ENCODE assay signal across 15 cellular contexts in the genomic region with DNA sequence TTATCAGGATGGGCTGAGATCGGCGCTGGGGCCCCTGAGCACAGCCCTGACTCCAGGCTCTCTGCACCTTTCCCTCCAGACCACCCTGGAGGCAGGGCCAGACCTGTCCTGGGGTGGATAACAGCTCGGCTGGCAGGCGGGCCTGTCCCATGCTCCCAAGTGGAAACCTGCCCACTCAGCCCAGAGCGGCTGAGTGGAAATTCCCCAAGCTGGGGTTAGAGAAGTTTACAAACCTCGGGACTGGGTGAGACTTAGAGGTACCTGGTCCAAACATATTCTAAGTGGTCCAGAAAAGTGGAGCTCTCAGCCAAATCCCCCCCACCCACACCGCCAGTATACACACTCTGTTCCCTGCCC. TPM values are rescaled to one million over a fixed set of nuclear protein-coding genes. Genes with fewer than 3 reads are reported as not detected.
A peak's percentile ranks its signal among the peaks of the same experiment; 100 is the strongest.
DNase-seq lines count a peak whose midpoint lies in the region; ATAC-seq and TF ChIP-seq lines count a peak whose summit lies in the region.
"Had no signal": no experiment of that assay in that cellular context is flagged by ENCODE, and none has a peak within 500 bp of the region (broad histone marks: within the 10 kb centered on the region; RNA-seq: fewer than 3 reads in every experiment).

No MANE protein-coding gene starts in this region.

- H3K4me1 ChIP-seq in Peyer's patch (peaks cover 0 to 35% (median 14%) of the 10 kb centered on the region in 4 donors), SK-N-SH (ENCODE audit: control insufficient read depth in 1 of 2, insufficient read depth in 2 of 2, low read depth in 1 of 2, low read length in 1 of 2) (peaks cover 0 to 6% of the 10 kb centered on the region in 2 experiments; a peak in 2 of 4 replicates)
- H3K4me1 ChIP-seq: HAP-1 had no signal

- no peak overlapping the region for H3K4me3 ChIP-seq in Peyer's patch
- H3K4me3 ChIP-seq in SK-N-SH (ENCODE audit: low read depth in 2 of 2, low read length in 1 of 2), result no peak overlapping the region
- H3K4me3 ChIP-seq: HAP-1, suprapubic skin had no signal

- H3K9me3 Mint-ChIP-seq in T-helper 1 cell treated with Interleukin-12 subunit alpha and Interleukin-12 subunit beta and Interleukin-4 antibody, amounts not matched to agents 30 μg/mL and 1 μg/mL, for 36 hours, result no peaks in the 10 kb centered on the region
- no peaks in the 10 kb centered on the region for H3K9me3 Mint-ChIP-seq in stimulated activated naive B cell treated with anti-CD40 and anti-IgM and Interleukin-4, amounts not matched to agents 10 μg/mL and 1 μg/mL and 100 μg/mL, for 72 hours
- H3K9me3 Mint-ChIP-seq: activated CD4-positive, alpha-beta T cell treated with anti-CD3 and anti-CD28 coated beads, Interleukin-2, amount 10 ng/mL, durations not matched to agents 7 days and 5 days had no signal

- H3K27ac ChIP-seq in Peyer's patch (peak overlapping the region; percentile 26 to 60 (median 43)), SK-N-SH (ENCODE audit: low read depth in 2 of 2, low read length in 1 of 2) (no peak overlapping the region)
- H3K27ac ChIP-seq: 22Rv1, suprapubic skin had no signal

- H2AFZ ChIP-seq in SK-N-SH (ENCODE audit: low read depth), result no peak overlapping the region

- no peak for TF ChIP-seq EP300 in SK-N-SH (IDR thresholded peaks at IDR 0.05; ENCODE audit: borderline replicate concordance in 1 of 2, low read depth in 1 of 2, low read length in 1 of 2)

- ATAC-seq in stimulated activated naive B cell treated with anti-CD40 and anti-IgM and Interleukin-4, amounts not matched to agents 10 μg/mL and 1 μg/mL and 100 μg/mL, for 72 hours (replicated peaks), result peak; percentile 8 to 14

- peak overlapping the region; percentile 90 for H3K27ac Mint-ChIP-seq in T-helper 1 cell treated with Interleukin-12 subunit alpha and Interleukin-12 subunit beta and Interleukin-4 antibody, amounts not matched to agents 30 μg/mL and 1 μg/mL, for 36 hours
- H3K27ac Mint-ChIP-seq in stimulated activated naive B cell treated with anti-CD40 and anti-IgM and Interleukin-4, amounts not matched to agents 10 μg/mL and 1 μg/mL and 100 μg/mL, for 72 hours, result peak overlapping the region; percentile 93

- no peak for TF ChIP-seq RAD21 in SK-N-SH (IDR thresholded peaks at IDR 0.05; ENCODE audit: low read length)

- no peaks in the 10 kb centered on the region for H3K27me3 Mint-ChIP-seq in T-helper 1 cell treated with Interleukin-12 subunit alpha and Interleukin-12 subunit beta and Interleukin-4 antibody, amounts not matched to agents 30 μg/mL and 1 μg/mL, for 36 hours (ENCODE audit: low read depth)
- H3K27me3 Mint-ChIP-seq in stimulated activated naive B cell treated with anti-CD40 and anti-IgM and Interleukin-4, amounts not matched to agents 10 μg/mL and 1 μg/mL and 100 μg/mL, for 72 hours, result peaks cover 18 to 22% of the 10 kb centered on the region in 2 donors
- H3K27me3 Mint-ChIP-seq: progenitor cell of endocrine pancreas had no signal

- no peaks in the 10 kb centered on the region for H4K20me1 ChIP-seq in SK-N-SH (ENCODE audit: insufficient read depth)

- H3K27me3 ChIP-seq in Peyer's patch, result no peaks in the 10 kb centered on the region
- H3K27me3 ChIP-seq in SK-N-SH (ENCODE audit: insufficient read depth), result peaks cover 9% of the 10 kb centered on the region; the same call in 1 of the 2 replicates

- H3K36me3 Mint-ChIP-seq in T-helper 1 cell treated with Interleukin-12 subunit alpha and Interleukin-12 subunit beta and Interleukin-4 antibody, amounts not matched to agents 30 μg/mL and 1 μg/mL, for 36 hours (ENCODE audit: low read depth), result no peaks in the 10 kb centered on the region
- H3K36me3 Mint-ChIP-seq in stimulated activated naive B cell treated with anti-CD40 and anti-IgM and Interleukin-4, amounts not matched to agents 10 μg/mL and 1 μg/mL and 100 μg/mL, for 72 hours, result no peaks in the 10 kb centered on the region

- H3K9me3 ChIP-seq in Peyer's patch, result no peaks in the 10 kb centered on the region
- no peaks in the 10 kb centered on the region for H3K9me3 ChIP-seq in SK-N-SH
- H3K9me3 ChIP-seq: HAP-1, suprapubic skin had no signal

- no peak overlapping the region for H3K9ac ChIP-seq in SK-N-SH

- no peaks in the 10 kb centered on the region for H3F3A ChIP-seq in SK-N-SH (replicated peaks; ENCODE audit: insufficient read depth)

- H3K4me1 Mint-ChIP-seq in T-helper 1 cell treated with Interleukin-12 subunit alpha and Interleukin-12 subunit beta and Interleukin-4 antibody, amounts not matched to agents 30 μg/mL and 1 μg/mL, for 36 hours (ENCODE audit: low read depth), result peaks cover 61% of the 10 kb centered on the region
- H3K4me1 Mint-ChIP-seq in stimulated activated naive B cell treated with anti-CD40 and anti-IgM and Interleukin-4, amounts not matched to agents 10 μg/mL and 1 μg/mL and 100 μg/mL, for 72 hours, result peaks cover 45 to 67% of the 10 kb centered on the region in 2 donors

- peak overlapping the region; percentile 7 for H3K4me3 Mint-ChIP-seq in T-helper 1 cell treated with Interleukin-12 subunit alpha and Interleukin-12 subunit beta and Interleukin-4 antibody, amounts not matched to agents 30 μg/mL and 1 μg/mL, for 36 hours
- H3K4me3 Mint-ChIP-seq in stimulated activated naive B cell treated with anti-CD40 and anti-IgM and Interleukin-4, amounts not matched to agents 10 μg/mL and 1 μg/mL and 100 μg/mL, for 72 hours, result peak overlapping the region; percentile 41 to 65
- H3K4me3 Mint-ChIP-seq: activated CD4-positive, alpha-beta T cell treated with anti-CD3 and anti-CD28 coated beads, Interleukin-2, amount 10 ng/mL, durations not matched to agents 7 days and 5 days had no signal

- no peak for TF ChIP-seq POLR2A in Peyer's patch (IDR thresholded peaks at IDR 0.05)

- no peak overlapping the region for H3K4me2 ChIP-seq in SK-N-SH

- CTCF ChIA-PET in SK-N-SH (lab: Yijun Ruan, JAX), result interaction anchor here (1.4 to 25.9 kb wide), 2 partner anchors 117 to 224 kb away, joined by 5 to 481 read pairs; no protein-coding TSS in a partner anchor

- 76% methylated on average over 4 of the region's 7 CpGs for WGBS in SK-N-SH (ENCODE audit: low lambda C conversion rate)

- no peaks in the 10 kb centered on the region for H3K9me2 ChIP-seq in SK-N-SH

- H3K36me3 ChIP-seq in Peyer's patch, result no peaks in the 10 kb centered on the region
- H3K36me3 ChIP-seq in SK-N-SH (replicated peaks in 1 of 2; ENCODE audit: control insufficient read depth in 1 of 2, insufficient read depth in 2 of 2, low read length in 1 of 2), result no peaks in the 10 kb centered on the region
- H3K36me3 ChIP-seq: HAP-1, suprapubic skin had no signal

- no peak for TF ChIP-seq CTCF in Peyer's patch (IDR thresholded peaks at IDR 0.05)
- no peak for TF ChIP-seq CTCF in SK-N-SH (IDR thresholded peaks at IDR 0.05)

- POLR2A ChIA-PET in SK-N-SH (lab: Yijun Ruan, JAX), result no interaction called here

- H3K79me2 ChIP-seq in SK-N-SH (ENCODE audit: insufficient read depth), result no peaks in the 10 kb centered on the region

- DNase-seq in T-helper 1 cell (no peak), Peyer's patch (peak; percentile 16 to 47 (median 45)), glomerular visceral epithelial cell (ENCODE audit: extremely low spot score) (peak; percentile 8), dedifferentiated amniotic fluid mesenchymal stem cell (ENCODE audit: extremely low spot score) (no peak), SK-N-SH (no peak), HK-2 (ENCODE audit: unreplicated experiment) (no peak)
- no peak for DNase-seq in stimulated activated naive B cell treated with anti-CD40 and anti-IgM and Interleukin-4, amounts not matched to agents 10 μg/mL and 1 μg/mL and 100 μg/mL, for 72 hours
- DNase-seq: NCI-H1436, NCI-H82 had no signal

TF ChIP-seq in SK-N-SH, 30 proteins besides CTCF, POLR2A, EP300 and RAD21:
- no peak for TF ChIP-seq SIN3A (IDR thresholded peaks at IDR 0.05; ENCODE audit: borderline replicate concordance, low read depth, low read length)
- no peak for TF ChIP-seq NRF1 (IDR thresholded peaks at IDR 0.05; ENCODE audit: low read depth, low read length)
- no peak for TF ChIP-seq RXRA (IDR thresholded peaks at IDR 0.05; ENCODE audit: borderline replicate concordance, low read depth)
- no peak for TF ChIP-seq ELF1 (IDR thresholded peaks at IDR 0.05)
- TF ChIP-seq SMC3 (IDR thresholded peaks at IDR 0.05; ENCODE audit: low read depth, low read length), result no peak
- no peak for TF ChIP-seq POLR2AphosphoS5 (IDR thresholded peaks at IDR 0.05; ENCODE audit: low read depth, low read length)
- TF ChIP-seq ZBTB33 (IDR thresholded peaks at IDR 0.05; ENCODE audit: borderline replicate concordance, low read depth), result no peak

RNA-seq across cellular contexts. Expression of gene FXYD2, which starts 4.8 kb away (rescaled TPM):
- 1 to 10 TPM in 1 of 4 donors, under 1 TPM in 1, not detected in 2; 0.67 to 1.7 TPM for total RNA-seq in Peyer's patch
- not detected in 2 replicates for polyA plus RNA-seq in SK-N-SH (2012; rRNA removed)
- 0.03 TPM in 1 of 2 replicates, not detected in the other for polyA plus RNA-seq in SK-N-SH (2012; cell fraction: cytosol; rRNA removed)
- polyA plus RNA-seq in SK-N-SH (2012; cell fraction: nucleus; rRNA removed), result not detected in 2 replicates
- total RNA-seq: suprapubic skin had no signal

RNA-seq across cellular contexts. Expression of gene DSCAML1, which starts 32.3 kb away (rescaled TPM):
- total RNA-seq in Peyer's patch, result 1 to 10 TPM in 2 of 4 donors, under 1 TPM in 2; 0.18 to 5.8 (median 2.9) TPM
- polyA plus RNA-seq in SK-N-SH (2012; rRNA removed), result not detected in 2 replicates
- polyA plus RNA-seq in SK-N-SH (2012; cell fraction: cytosol; rRNA removed), result under 0.01 TPM in 1 of 2 replicates, not detected in the other
- not detected in 2 replicates for polyA plus RNA-seq in SK-N-SH (2012; cell fraction: nucleus; rRNA removed)

RNA-seq across cellular contexts. Expression of gene FXYD6, which starts 47.1 kb away (rescaled TPM):
- 10 to 100 TPM in 3 of 4 donors, 1 to 10 TPM in 1; 5.1 to 41.3 (median 14.0) TPM for total RNA-seq in Peyer's patch
- 1.4 and 4.3 TPM in 2 replicates for polyA plus RNA-seq in SK-N-SH (2012; rRNA removed)
- 2.5 and 4.6 TPM in 2 replicates for polyA plus RNA-seq in SK-N-SH (2012; cell fraction: cytosol; rRNA removed)
- 0.56 and 1.6 TPM in 2 replicates for polyA plus RNA-seq in SK-N-SH (2012; cell fraction: nucleus; rRNA removed)
- total RNA-seq: activated CD4-positive, alpha-beta T cell treated with anti-CD3 and anti-CD28 coated beads, Interleukin-2, amount 10 ng/mL, durations not matched to agents 7 days and 5 days had no signal

Comparison
In these comparisons a context has a peak if more than half of its experiments do, and no peak if none do; other contexts are left out.
1. DNase-seq: peak in Peyer's patch (3 of 3) and glomerular visceral epithelial cell (single experiment); none in T-helper 1 cell (0 of 5), stimulated activated naive B cell treated with anti-CD40 and anti-IgM and Interleukin-4, amounts not matched to agents 10 μg/mL and 1 μg/mL and 100 μg/mL, for 72 hours (single experiment), dedifferentiated amniotic fluid mesenchymal stem cell (single experiment), SK-N-SH (single experiment) and HK-2 (single experiment).
2. H3K27ac ChIP-seq: peak in Peyer's patch (4 of 4); none in SK-N-SH (0 of 2).